Comparison of ENCODE assay signal across 3 cellular contexts in genomic region chr15:58445861-58446260, GRCh38.
A peak's percentile ranks its signal among the peaks of the same experiment; 100 is the strongest.
TF ChIP-seq lines count a peak whose summit lies in the region.

No MANE protein-coding gene starts in this region.

TF ChIP-seq in HepG2, 621 proteins besides CTCF, POLR2A, EP300 and RAD21:
- TF ChIP-seq PHF20 (CRISPR knock-in tag; IDR thresholded peaks at IDR 0.05) (no peak), HIVEP1 (CRISPR knock-in tag; IDR thresholded peaks at IDR 0.05) (no peak), HNRNPL (IDR thresholded peaks at IDR 0.05; ENCODE audit: low read depth, low read length) (no peak), MAFF (IDR thresholded peaks at IDR 0.05; ENCODE audit: low read depth, low read length) (peak; percentile 66), ZEB1 (IDR thresholded peaks at IDR 0.05; ENCODE audit: insufficient replicate concordance, low read depth) (no peak), NFIB (CRISPR knock-in tag; IDR thresholded peaks at IDR 0.05; ENCODE audit: borderline replicate concordance) (no peak), MAFK (conservative IDR thresholded peaks at IDR 0.05 in 1 of 2, IDR thresholded peaks at IDR 0.05 in 1 of 2; ENCODE audit: low read length in 2 of 2) (peak; percentile 72 to 84), PPARG (CRISPR knock-in tag; conservative IDR thresholded peaks at IDR 0.05) (no peak)

TF ChIP-seq in IMR-90, 13 proteins besides CTCF, POLR2A, EP300 and RAD21:
- no peak for TF ChIP-seq SMC3 (IDR thresholded peaks at IDR 0.05; ENCODE audit: low read depth, low read length)
- peak; percentile 80 for TF ChIP-seq MAFK (IDR thresholded peaks at IDR 0.05; ENCODE audit: low read depth, low read length)
TF ChIP-seq in IMR-90: peak in this region for 1.

TF ChIP-seq in K562, 482 proteins besides CTCF, POLR2A, EP300 and RAD21:
- TF ChIP-seq NRF1 (conservative IDR thresholded peaks at IDR 0.05 in 1 of 2, IDR thresholded peaks at IDR 0.05 in 1 of 2) (no peak), SRSF3 (IDR thresholded peaks at IDR 0.05; ENCODE audit: insufficient read depth, low read length) (no peak), STAT5A (IDR thresholded peaks at IDR 0.05; ENCODE audit: borderline replicate concordance, low read length) (no peak), ZNF316 (IDR thresholded peaks at IDR 0.05) (peak; percentile 93), SAFB2 (IDR thresholded peaks at IDR 0.05; ENCODE audit: borderline replicate concordance, low read depth, low read length, severe bottlenecking) (no peak), MAFG (tag; conservative IDR thresholded peaks at IDR 0.05) (peak; percentile 62), TGIF2 (CRISPR knock-in tag; IDR thresholded peaks at IDR 0.05) (no peak), LEF1 (IDR thresholded peaks at IDR 0.05) (no peak), GABPB2 (CRISPR knock-in tag; conservative IDR thresholded peaks at IDR 0.05) (no peak), NR3C1 (CRISPR knock-in tag; IDR thresholded peaks at IDR 0.05) (no peak), MAFF (IDR thresholded peaks at IDR 0.05; ENCODE audit: low read length) (peak; percentile 60), ZNF124 (CRISPR knock-in tag; IDR thresholded peaks at IDR 0.05) (no peak), ZNF551 (CRISPR knock-in tag; IDR thresholded peaks at IDR 0.05) (no peak), ZNF354B (CRISPR knock-in tag; IDR thresholded peaks at IDR 0.05) (no peak), MAFK (IDR thresholded peaks at IDR 0.05; ENCODE audit: low read length) (peak; percentile 32; the same call in 1 of the 2 replicates), ZBTB8A (IDR thresholded peaks at IDR 0.05; ENCODE audit: partially characterized antibody) (no peak), ZZZ3 (IDR thresholded peaks at IDR 0.05) (no peak), TCF7L2 (IDR thresholded peaks at IDR 0.05; ENCODE audit: low read depth, low read length) (no peak), C11orf30 (IDR thresholded peaks at IDR 0.05; ENCODE audit: low read depth) (peak; percentile 83), CREB1 (IDR thresholded peaks at IDR 0.05) (no peak), CREB1 (CRISPR knock-in tag; IDR thresholded peaks at IDR 0.05) (no peak)
